In the genomic region with DNA sequence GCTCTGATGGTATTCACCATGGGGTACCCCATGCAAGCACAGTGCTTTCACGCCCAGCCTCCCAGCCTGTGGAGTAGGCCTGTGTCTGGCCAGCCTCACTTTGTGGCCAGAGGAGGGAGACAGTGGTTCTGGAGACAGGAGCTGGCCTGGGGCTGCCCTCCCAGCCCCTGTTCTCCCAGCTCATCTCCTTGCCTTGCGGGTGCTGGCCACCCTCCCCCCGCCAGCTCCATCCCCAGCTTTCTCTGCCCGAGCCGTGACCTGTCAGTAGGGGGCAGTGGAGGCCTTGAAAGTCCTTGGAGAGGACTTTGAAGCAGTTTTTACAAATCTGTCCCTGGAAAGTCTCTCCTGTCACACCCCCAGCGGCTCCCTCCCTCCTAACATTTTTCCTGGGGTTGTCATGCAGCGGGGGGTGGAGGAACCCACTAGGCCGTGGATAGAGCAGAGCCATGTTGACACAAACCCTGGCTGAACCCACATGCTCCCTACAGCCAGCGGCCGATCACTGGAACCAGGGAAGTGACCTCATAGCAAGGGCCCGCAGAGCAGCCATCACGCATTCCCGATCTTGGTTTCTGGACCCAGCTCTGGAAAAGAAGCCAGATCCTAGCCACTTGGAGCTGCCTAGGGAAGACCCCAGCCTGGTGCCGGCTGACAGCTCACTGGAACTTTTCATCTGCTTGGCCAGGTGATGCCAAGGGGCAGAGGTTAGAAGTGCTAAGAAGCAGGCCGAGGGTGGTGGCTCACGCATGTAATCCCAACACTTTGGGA, we compare ENCODE assay signal across 8 cellular contexts.
DNase-seq lines count a peak whose midpoint lies in the region; ATAC-seq and TF ChIP-seq lines count a peak whose summit lies in the region.

No MANE protein-coding gene starts in this region.

- ATAC-seq in HG02610 (IDR thresholded peaks at IDR 0.05; ENCODE audit: unreplicated experiment) (no peak), GM21515 (IDR thresholded peaks at IDR 0.05; ENCODE audit: unreplicated experiment) (no peak)

- no peak overlapping the region for H3K4me3 ChIP-seq in WI38 (ENCODE audit: low read depth, low read length)
- H3K4me3 ChIP-seq in breast epithelium: peak overlapping the region in 1 of 3 donors; percentile 30

- H3K27me3 ChIP-seq in breast epithelium: no peaks in the 10 kb centered on the region

- H3K4me1 ChIP-seq in breast epithelium: peaks cover 46 to 59% of the 10 kb centered on the region in 2 donors

- TF ChIP-seq CTCF in WI38 (IDR thresholded peaks at IDR 0.05; ENCODE audit: low read depth, low read length) (peak; percentile 86), breast epithelium (IDR thresholded peaks at IDR 0.05) (peak; percentile 73 to 86 (median 79))

- intact Hi-C loops in breast epithelium (cut with DNase I; ENCODE audit: low total_unique reads): loop anchor here (10.0 kb wide), 2 partner anchors 55 to 105 kb away; no protein-coding TSS in a partner anchor

- H3K9me3 ChIP-seq in breast epithelium: no peaks in the 10 kb centered on the region

- H3K36me3 ChIP-seq in breast epithelium: no peaks in the 10 kb centered on the region

- no peak for TF ChIP-seq POLR2A in breast epithelium (IDR thresholded peaks at IDR 0.05)

- H3K27ac ChIP-seq in breast epithelium: peak overlapping the region; percentile 86 to 94

- DNase-seq in ELF-1 (ENCODE audit: low read depth, low spot score) (peak; percentile 99), LHCN-M2 (ENCODE audit: low read depth) (peak; percentile 98), breast epithelium (ENCODE audit: low spot score in 2 of 2) (peak; percentile 79 to 87), iris pigment epithelial cell (ENCODE audit: low read depth) (peak; percentile 97)
- peak; percentile 89 for DNase-seq in stimulated activated CD4-positive, alpha-beta T cell treated with anti-CD3 and anti-CD28 coated beads, Interleukin-12 subunit alpha, Interleukin-12 subunit beta, amount 100 ng/mL, for 4 hours
